11 cellular contexts compared by ENCODE assay signal in genomic region chr6:158409451-158409850, GRCh38.
DNase-seq lines count a peak whose midpoint lies in the region; FAIRE-seq lines count a peak whose summit lies in the region.
"Had no signal": no experiment of that assay in that cellular context is flagged by ENCODE, and none has a peak within 500 bp of the region (broad histone marks: within the 10 kb centered on the region; RNA-seq: fewer than 3 reads in every experiment).

No MANE protein-coding gene starts in this region.

- peak; percentile 34 for DNase-seq in CD1c-positive myeloid dendritic cell (ENCODE audit: extremely low spot score)
- DNase-seq in NOMO-1 treated with dmso at 0.1 percent for 144 hours (lab: John Stamatoyannopoulos, UW; ENCODE audit: unreplicated experiment): peak; percentile 1
- DNase-seq in dermis blood vessel endothelial cell: peak; percentile 77
- peak; percentile 18 for DNase-seq in midbrain (lab: John Stamatoyannopoulos, UW)
- no peak for DNase-seq in activated CD4-positive, alpha-beta T cell treated with anti-CD3 and anti-CD28 coated beads for 4 hours
- DNase-seq in urothelium cell line (ENCODE audit: low spot score): no peak
- DNase-seq in stimulated activated naive CD4-positive, alpha-beta T cell (lab: John Stamatoyannopoulos, UW): no peak
- no peak for DNase-seq in DMS 273 treated with DMSO at 0.1 percent for 48 hours (lab: John Stamatoyannopoulos, UW)
- DNase-seq: activated effector memory CD4-positive, alpha-beta T cell treated with anti-CD3 and anti-CD28 coated beads, Interleukin-2, amount 50 U/mL, for 16 hours; NCI-H446; WERI-Rb-1 had no signal

- FAIRE-seq in urothelium cell line (lab: Jason Lieb, UNC): no peak

Comparison
In these comparisons a context has a peak if more than half of its experiments do, and no peak if none do; other contexts are left out.
1. DNase-seq: peak in CD1c-positive myeloid dendritic cell (single experiment), NOMO-1 treated with dmso at 0.1 percent for 144 hours (single experiment), dermis blood vessel endothelial cell (single experiment) and midbrain (single experiment); none in activated CD4-positive, alpha-beta T cell treated with anti-CD3 and anti-CD28 coated beads for 4 hours (0 of 2), urothelium cell line (single experiment), stimulated activated naive CD4-positive, alpha-beta T cell (0 of 6) and DMS 273 treated with DMSO at 0.1 percent for 48 hours (single experiment).